ENCODE assay signal across 33 cellular contexts in genomic region chr9:107086460-107086859, GRCh38.
"Had no signal": no experiment of that assay in that cellular context is flagged by ENCODE, and none has a peak within 500 bp of the region (broad histone marks: within the 10 kb centered on the region; RNA-seq: fewer than 3 reads in every experiment).

No MANE protein-coding gene starts in this region.

- H3K4me3 ChIP-seq: ascending aorta, body of pancreas, breast epithelium, cardiac muscle cell had no signal

- FAIRE-seq: astrocyte, bronchial epithelial cell had no signal

- H3K27ac ChIP-seq: ascending aorta, body of pancreas, brain microvascular endothelial cell, breast epithelium, cardiac muscle cell had no signal

- H3K4me1 ChIP-seq: ascending aorta, body of pancreas, breast epithelium had no signal

- H3K27me3 ChIP-seq: ascending aorta, body of pancreas, brain microvascular endothelial cell, breast epithelium, cardiac muscle cell had no signal

- DNase-seq: activated effector memory CD4-positive, alpha-beta T cell treated with anti-CD3 and anti-CD28 coated beads, Interleukin-2, amount 50 U/mL, for 16 hours; activated effector memory CD4-positive, alpha-beta T cell treated with Interleukin-2 at 50 U/mL for 16 hours; activated gamma-delta T cell; activated gamma-delta T cell treated with Interleukin-2 at 50 U/mL for 16 hours; activated naive CD4-positive, alpha-beta T cell; activated naive CD4-positive, alpha-beta T cell treated with anti-CD3 and anti-CD28 coated beads for 36 hours; activated naive CD4-positive, alpha-beta T cell treated with anti-CD3 and anti-CD28 coated beads, Interleukin-2, amount 10 ng/mL, durations not matched to agents 7 days and 5 days; activated naive CD4-positive, alpha-beta T cell treated with anti-CD3 and anti-CD28 coated beads, Interleukin-2, amount 50 U/mL, for 16 hours; activated naive CD4-positive, alpha-beta T cell treated with Interleukin-2 at 50 U/mL for 16 hours; activated naive CD8-positive, alpha-beta T cell treated with anti-CD3 and anti-CD28 coated beads for 36 hours; activated naive CD8-positive, alpha-beta T cell treated with anti-CD3 and anti-CD28 coated beads, Interleukin-2, amount 10 ng/mL, durations not matched to agents 7 days and 5 days; activated naive CD8-positive, alpha-beta T cell treated with anti-CD3 and anti-CD28 coated beads, Interleukin-2, amount 50 U/mL, for 24 hours; activated T-cell treated with anti-CD3 and anti-CD28 coated beads, Interleukin-2, amount 50 U/mL, for 1 hour; activated T-cell treated with anti-CD3 and anti-CD28 coated beads, Interleukin-2, amount 50 U/mL, for 24 hours; activated T-cell treated with anti-CD3 and anti-CD28 coated beads, Interleukin-2, amount 50 U/mL, for 4 hours; activated T-cell treated with anti-CD3 and anti-CD28 coated beads, Interleukin-2, amount 50 U/mL, for 48 hours; activated T-cell treated with anti-CD3 and anti-CD28 coated beads, Interleukin-2, amount 50 U/mL, for 72 hours; amniotic stem cell; amygdala; anterior cingulate cortex; aorta; body of pancreas; brain microvascular endothelial cell; caudate nucleus; central memory CD4-positive, alpha-beta T cell; cerebellar nuclear complex had no signal

- H3K36me3 ChIP-seq: ascending aorta, brain microvascular endothelial cell, breast epithelium, cardiac muscle cell had no signal

- ATAC-seq: activated naive CD4-positive, alpha-beta T cell treated with anti-CD3 and anti-CD28 coated beads, Interleukin-2, amount 50 U/mL, for 72 hours; activated naive CD8-positive, alpha-beta T cell treated with anti-CD3 and anti-CD28 coated beads, Interleukin-2, amount 50 U/mL, for 24 hours; activated T-cell treated with anti-CD3 and anti-CD28 coated beads, Interleukin-2, amount 50 U/mL, for 4 hours; activated T-cell treated with anti-CD3 and anti-CD28 coated beads, Interleukin-2, amount 50 U/mL, for 72 hours; activated T-helper 17 cell treated with anti-CD3 and anti-CD28 coated beads, Interleukin-2, amount 50 U/mL, for 72 hours; body of pancreas had no signal

- H3K9me3 ChIP-seq: ascending aorta, body of pancreas, breast epithelium had no signal
